1 cellular context compared by ENCODE assay signal in genomic region chr12:95516757-95517156, GRCh38.
TF ChIP-seq lines count a peak whose summit lies in the region.

No MANE protein-coding gene starts in this region.

TF ChIP-seq in K562, 482 proteins besides CTCF, POLR2A, EP300 and RAD21 (continues in another document):
- TF ChIP-seq ZBTB33 (CRISPR knock-in tag; IDR thresholded peaks at IDR 0.05) (no peak), MAZ (CRISPR knock-in tag; conservative IDR thresholded peaks at IDR 0.05 in 1 of 2, IDR thresholded peaks at IDR 0.05 in 1 of 2) (no peak), CC2D1A (IDR thresholded peaks at IDR 0.05) (peak; percentile 23; the same call in 1 of the 2 replicates), HBP1 (CRISPR knock-in tag; IDR thresholded peaks at IDR 0.05) (no peak), XRCC3 (IDR thresholded peaks at IDR 0.05) (no peak), JUNB (CRISPR knock-in tag; conservative IDR thresholded peaks at IDR 0.05) (no peak), ZNF699 (CRISPR knock-in tag; IDR thresholded peaks at IDR 0.05; ENCODE audit: insufficient replicate concordance) (no peak), JUN (IDR thresholded peaks at IDR 0.05; ENCODE audit: borderline replicate concordance, low read depth, low read length) (peak; percentile 79), JUN (CRISPR knock-in tag; IDR thresholded peaks at IDR 0.05; ENCODE audit: borderline replicate concordance) (no peak), ZNF253 (CRISPR knock-in tag; conservative IDR thresholded peaks at IDR 0.05) (no peak), CLOCK (CRISPR knock-in tag; IDR thresholded peaks at IDR 0.05; ENCODE audit: borderline replicate concordance) (no peak), GABPB1 (CRISPR knock-in tag; IDR thresholded peaks at IDR 0.05) (no peak), CHCHD3 (CRISPR knock-in tag; IDR thresholded peaks at IDR 0.05) (no peak), ZNF124 (CRISPR knock-in tag; IDR thresholded peaks at IDR 0.05) (no peak), JUND (IDR thresholded peaks at IDR 0.05; ENCODE audit: borderline replicate concordance, low read depth, low read length) (peak; percentile 97), JUND (tag; IDR thresholded peaks at IDR 0.05; ENCODE audit: borderline replicate concordance, low read depth, low read length) (peak; percentile 92; the same call in 2 of the 3 replicates), GATAD2A (IDR thresholded peaks at IDR 0.05) (no peak), PRDM10 (IDR thresholded peaks at IDR 0.05; ENCODE audit: partially characterized antibody) (no peak), SNAPC5 (CRISPR knock-in tag; IDR thresholded peaks at IDR 0.05) (no peak), ZNF146 (CRISPR knock-in tag; IDR thresholded peaks at IDR 0.05; ENCODE audit: unreplicated experiment) (no peak), NFRKB (IDR thresholded peaks at IDR 0.05; ENCODE audit: low read depth) (no peak), STAT5A (IDR thresholded peaks at IDR 0.05; ENCODE audit: borderline replicate concordance, low read length) (peak; percentile 64), MLLT1 (IDR thresholded peaks at IDR 0.05) (peak in 1 of 2 experiments; percentile 83; a peak in 2 of 4 replicates), CEBPZ (IDR thresholded peaks at IDR 0.05; ENCODE audit: borderline replicate concordance, low read depth, low read length) (no peak), MNT (conservative IDR thresholded peaks at IDR 0.05) (peak in 1 of 2 experiments; percentile 50; a peak in 1 of 4 replicates), TGIF2 (CRISPR knock-in tag; IDR thresholded peaks at IDR 0.05) (no peak), ZBTB5 (IDR thresholded peaks at IDR 0.05) (no peak), TFE3 (CRISPR knock-in tag; IDR thresholded peaks at IDR 0.05) (no peak), MAFK (IDR thresholded peaks at IDR 0.05; ENCODE audit: low read length) (no peak), GATAD2B (IDR thresholded peaks at IDR 0.05; ENCODE audit: borderline replicate concordance) (peak; percentile 70; the same call in 1 of the 2 replicates), ZNF695 (CRISPR knock-in tag; IDR thresholded peaks at IDR 0.05) (no peak)
